8 cellular contexts compared by ENCODE assay signal in genomic region chr1:15848143-15848928, GRCh38. TPM values are rescaled to one million over a fixed set of nuclear protein-coding genes. Genes with fewer than 3 reads are reported as not detected.
DNase-seq lines count a peak whose midpoint lies in the region; ATAC-seq and TF ChIP-seq lines count a peak whose summit lies in the region.

No MANE protein-coding gene starts in this region.

- H3K4me1 Mint-ChIP-seq in WTC11 (peaks cover 33% of the 10 kb centered on the region), chondrocyte (ENCODE audit: low read depth) (peaks cover 50% of the 10 kb centered on the region)

- WGBS in right lobe of liver (ENCODE audit: insufficient coverage, low coverage, low lambda C conversion rate, missing lambda C conversion rate) = 0% methylated on average over 13 of the region's 104 CpGs

- H3K9me3 Mint-ChIP-seq in WTC11 = no peaks in the 10 kb centered on the region
- no peaks in the 10 kb centered on the region for H3K9me3 Mint-ChIP-seq in chondrocyte (ENCODE audit: low read depth)

- peaks cover 5% of the 10 kb centered on the region; the same call in 1 of the 2 replicates for H3K27me3 Mint-ChIP-seq in WTC11 (ENCODE audit: low read depth)
- H3K27me3 Mint-ChIP-seq in chondrocyte (ENCODE audit: low read depth) = no peaks in the 10 kb centered on the region

- H3K36me3 ChIP-seq in right lobe of liver = no peaks in the 10 kb centered on the region

- in situ Hi-C loops in ACHN (cut with HindIII; ENCODE audit: low pct_ligation_motif_present, low pct_unique_long_range_greater_than_20kb, low sequenced_read_pairs) = no loop called here

- DNase-seq in ACHN (peak; percentile 25), HK-2 (ENCODE audit: unreplicated experiment) (peak; percentile 42), WTC11 (ENCODE audit: low spot score) (peak; percentile 44), chondrocyte (ENCODE audit: low spot score) (no peak), right lobe of liver (peak; percentile 56 to 71 (median 62)), H4 (ENCODE audit: low spot score) (no peak)
- peak; percentile 32 to 47 for DNase-seq in stimulated activated CD4-positive, alpha-beta T cell treated with anti-CD3 and anti-CD28 coated beads, Interleukin-4, amount 100 ng/mL, for 48 hours (ENCODE audit: low read depth in 2 of 2)

- peak overlapping the region; percentile 72 to 85 (median 74) for H3K4me3 ChIP-seq in right lobe of liver

- peaks cover 0 to 72% (median 20%) of the 10 kb centered on the region in 4 donors for H3K4me1 ChIP-seq in right lobe of liver

- CTCF ChIA-PET in WTC11 (lab: Charles Lee) = interaction anchor here (0.7 to 4.5 kb wide), 15 partner anchors 10 to 368 kb away, joined by 3 to 21 read pairs (median 6); no protein-coding TSS in a partner anchor

- intact Hi-C loops in right lobe of liver (cut with DNase I) = no loop called here

- POLR2A ChIA-PET in WTC11 (lab: Charles Lee) = interaction anchor here (0.5 to 3.6 kb wide), 6 partner anchors 11 to 37 kb away, joined by 4 to 51 read pairs (median 10); no protein-coding TSS in a partner anchor

- H3K4me3 Mint-ChIP-seq in WTC11 = peak overlapping the region; percentile 92
- H3K4me3 Mint-ChIP-seq in chondrocyte (ENCODE audit: unreplicated experiment) = peak overlapping the region; percentile 99

- TF ChIP-seq CTCF in WTC11 (IDR thresholded peaks at IDR 0.05) (no peak), chondrocyte (IDR thresholded peaks at IDR 0.05) (no peak), right lobe of liver (IDR thresholded peaks at IDR 0.05) (no peak)

- H3K36me3 Mint-ChIP-seq in WTC11 (no peaks in the 10 kb centered on the region), chondrocyte (ENCODE audit: low read depth) (peaks cover 2% of the 10 kb centered on the region)

- no peaks in the 10 kb centered on the region for H3K27me3 ChIP-seq in right lobe of liver

- H3K9me3 ChIP-seq in right lobe of liver = no peaks in the 10 kb centered on the region

- TF ChIP-seq POLR2A in right lobe of liver (IDR thresholded peaks at IDR 0.05) = no peak

- H3K27ac ChIP-seq in right lobe of liver = peak overlapping the region; percentile 95 to 99 (median 97)

- H3K27ac Mint-ChIP-seq in WTC11 (peak overlapping the region; percentile 100), chondrocyte (ENCODE audit: unreplicated experiment) (peak overlapping the region; percentile 98)

- ATAC-seq in GM19372 (IDR thresholded peaks at IDR 0.05; ENCODE audit: low read depth, unreplicated experiment) (peak; percentile 8), WTC11 (no peak), right lobe of liver (peak in 2 of 4 donors; percentile 4 to 14)

TF ChIP-seq in WTC11, 78 proteins besides CTCF, POLR2A, EP300 and RAD21:
- TF ChIP-seq KAT7 (CRISPR knock-in tag; IDR thresholded peaks at IDR 0.05; ENCODE audit: borderline replicate concordance) = 0 out of 2 replicates have a peak, but pooled peaks have one; percentile 28
- no peak for TF ChIP-seq AR (CRISPR knock-in tag; IDR thresholded peaks at IDR 0.05)
- TF ChIP-seq ZBTB43 (CRISPR knock-in tag; IDR thresholded peaks at IDR 0.05) = no peak
- 0 out of 2 replicates have a peak, but pooled peaks have one; percentile 43 for TF ChIP-seq MYBL2 (CRISPR knock-in tag; IDR thresholded peaks at IDR 0.05)
- 0 out of 2 replicates have a peak, but pooled peaks have one; percentile 21 for TF ChIP-seq MAX (CRISPR knock-in tag; IDR thresholded peaks at IDR 0.05)
- no peak for TF ChIP-seq TCF7 (CRISPR knock-in tag; IDR thresholded peaks at IDR 0.05; ENCODE audit: low read depth)
- TF ChIP-seq ZNF423 (CRISPR knock-in tag; IDR thresholded peaks at IDR 0.05) = no peak
- TF ChIP-seq RELA (CRISPR knock-in tag; IDR thresholded peaks at IDR 0.05; ENCODE audit: borderline replicate concordance) = no peak
- TF ChIP-seq FOXK1 (CRISPR knock-in tag; IDR thresholded peaks at IDR 0.05) = no peak
- no peak for TF ChIP-seq AFF4 (CRISPR knock-in tag; IDR thresholded peaks at IDR 0.05; ENCODE audit: borderline replicate concordance)

RNA-seq across cellular contexts. Expression of gene SPEN, which starts 0.8 kb away (rescaled TPM):
- total RNA-seq in WTC11 (2021) = 48.5 to 50.2 TPM (median 48.8 TPM) in 3 replicates
- 38.4 to 49.7 TPM (median 39.4 TPM) in 3 replicates for total RNA-seq in chondrocyte
- 10 to 100 TPM; 13.5 to 33.7 (median 23.2) TPM for total RNA-seq in right lobe of liver
- total RNA-seq in H4 (2014; rRNA removed; shearing (Covaris generic)) = 8.0 and 8.3 TPM in 2 replicates

RNA-seq across cellular contexts. Expression of gene UQCRHL, which starts 40.9 kb away (rescaled TPM):
- total RNA-seq in WTC11 (2021) (2.6 to 3.8 TPM (median 2.7 TPM) in 3 replicates), chondrocyte (1.3 to 1.5 TPM (median 1.3 TPM) in 3 replicates), right lobe of liver (1 to 10 TPM in 2 of 6 experiments, under 1 TPM in 4; 0.42 to 1.1 (median 0.51) TPM)
- 4.9 and 6.0 TPM in 2 replicates for total RNA-seq in H4 (2014; rRNA removed; shearing (Covaris generic))

Comparison
In these comparisons a context has a peak if more than half of its experiments do, and no peak if none do; other contexts are left out.
1. DNase-seq: peak in ACHN (single experiment), HK-2 (single experiment), WTC11 (single experiment), right lobe of liver (3 of 3) and stimulated activated CD4-positive, alpha-beta T cell treated with anti-CD3 and anti-CD28 coated beads, Interleukin-4, amount 100 ng/mL, for 48 hours (2 of 2); none in chondrocyte (single experiment) and H4 (single experiment).